Comparison of ENCODE assay signal across 8 cellular contexts in the genomic region with DNA sequence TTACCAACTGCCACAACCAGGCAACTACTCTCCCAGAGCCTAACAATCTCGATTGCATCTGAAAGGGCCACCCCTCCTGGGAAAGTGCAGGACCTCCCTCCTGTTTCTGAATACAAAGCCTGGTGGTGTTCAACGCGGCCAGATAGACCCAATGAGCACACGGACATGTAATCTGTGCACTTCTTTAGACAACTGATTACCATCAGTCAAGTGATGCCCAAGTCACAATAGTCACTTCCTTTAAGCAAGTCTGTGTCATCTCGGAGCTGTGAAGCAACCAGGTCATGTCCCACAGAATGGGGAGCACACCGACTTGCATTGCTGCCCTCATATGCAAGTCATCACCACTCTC. TPM values are rescaled to one million over a fixed set of nuclear protein-coding genes. Genes with fewer than 3 reads are reported as not detected.
A peak's percentile ranks its signal among the peaks of the same experiment; 100 is the strongest.
DNase-seq lines count a peak whose midpoint lies in the region; ATAC-seq and TF ChIP-seq lines count a peak whose summit lies in the region.

No MANE protein-coding gene starts in this region.

- H3K27me3 ChIP-seq in gastroesophageal sphincter: no peaks in the 10 kb centered on the region
- H3K27me3 ChIP-seq in neuron (ENCODE audit: insufficient read depth, low read length): no peaks in the 10 kb centered on the region

- H3K27ac ChIP-seq in gastroesophageal sphincter: peak overlapping the region; percentile 89 to 100 (median 98)

- no peak for TF ChIP-seq EP300 in gastroesophageal sphincter (IDR thresholded peaks at IDR 0.05)

- 0% methylated on average over 2 to 5 of the region's 6 CpGs for WGBS in gastroesophageal sphincter (ENCODE audit: low coverage in 1 of 2), 2 donors

- peak overlapping the region; percentile 90 for H3K4me3 Mint-ChIP-seq in activated T-cell treated with anti-CD3 and anti-CD28 coated beads, Interleukin-2, amount 50 U/mL, for 4 hours

- H3K27me3 Mint-ChIP-seq in activated T-cell treated with anti-CD3 and anti-CD28 coated beads, Interleukin-2, amount 50 U/mL, for 4 hours (ENCODE audit: low read depth): no peaks in the 10 kb centered on the region

- H3K4me1 Mint-ChIP-seq in activated T-cell treated with anti-CD3 and anti-CD28 coated beads, Interleukin-2, amount 50 U/mL, for 4 hours (ENCODE audit: low read depth): peaks cover 31% of the 10 kb centered on the region

- TF ChIP-seq CTCF in GM12865 (IDR thresholded peaks at IDR 0.05; ENCODE audit: insufficient read depth, low read depth, low read length, missing control alignments): no peak
- TF ChIP-seq CTCF in gastroesophageal sphincter (IDR thresholded peaks at IDR 0.05): no peak

- no peak for TF ChIP-seq POLR2A in gastroesophageal sphincter (IDR thresholded peaks at IDR 0.05)

- H3K4me1 ChIP-seq in gastroesophageal sphincter (peaks cover 0 to 35% (median 5%) of the 10 kb centered on the region in 3 donors), neuron (ENCODE audit: insufficient read depth, low read length) (peaks cover 10% of the 10 kb centered on the region)

- H2AFZ ChIP-seq in neuron (ENCODE audit: low read depth, low read length): peak overlapping the region; percentile 59

- peak; percentile 34 for ATAC-seq in HG02759 (IDR thresholded peaks at IDR 0.05; ENCODE audit: unreplicated experiment)
- ATAC-seq in activated T-cell treated with anti-CD3 and anti-CD28 coated beads, Interleukin-2, amount 50 U/mL, for 4 hours: peak; percentile 62 to 64
- peak; percentile 19 for ATAC-seq in gastroesophageal sphincter

- peak; percentile 22 for DNase-seq in AG08396 (ENCODE audit: low spot score)
- peak; percentile 73 for DNase-seq in GM12865 (ENCODE audit: low read depth)
- DNase-seq in NCI-H1105 (lab: John Stamatoyannopoulos, UW): peak; percentile 47
- no peak for DNase-seq in activated T-cell treated with anti-CD3 and anti-CD28 coated beads, Interleukin-2, amount 50 U/mL, for 4 hours
- no peak for DNase-seq in dedifferentiated amniotic fluid mesenchymal stem cell (ENCODE audit: extremely low spot score)

- H3K9me3 ChIP-seq in gastroesophageal sphincter (no peaks in the 10 kb centered on the region), neuron (ENCODE audit: low read length) (no peaks in the 10 kb centered on the region)

- H3K36me3 ChIP-seq in gastroesophageal sphincter: no peaks in the 10 kb centered on the region
- H3K36me3 ChIP-seq in neuron (ENCODE audit: insufficient read depth, low read length): no peaks in the 10 kb centered on the region

- H3K9me3 Mint-ChIP-seq in activated T-cell treated with anti-CD3 and anti-CD28 coated beads, Interleukin-2, amount 50 U/mL, for 4 hours: no peaks in the 10 kb centered on the region

- H3K4me3 ChIP-seq in GM12865 (ENCODE audit: low read depth, low read length) (peak overlapping the region; percentile 82), gastroesophageal sphincter (peak overlapping the region; percentile 62 to 85), neuron (ENCODE audit: low read length) (peak overlapping the region; percentile 58)

- no peaks in the 10 kb centered on the region for H3K36me3 Mint-ChIP-seq in activated T-cell treated with anti-CD3 and anti-CD28 coated beads, Interleukin-2, amount 50 U/mL, for 4 hours (ENCODE audit: insufficient read depth)

RNA-seq across cellular contexts. Expression of a gene that starts 0.7 kb away (rescaled TPM):
- total RNA-seq in activated T-cell treated with anti-CD3 and anti-CD28 coated beads, Interleukin-2, amount 50 U/mL, for 4 hours: 1 to 10 TPM; 4.2 to 7.0 (median 5.0) TPM
- total RNA-seq in gastroesophageal sphincter: 10 to 100 TPM in 3 of 4 donors, 1 to 10 TPM in 1; 8.9 to 28.3 (median 16.0) TPM

RNA-seq across cellular contexts. Expression of a gene that starts 42.9 kb away (rescaled TPM):
- under 1 TPM; 0.45 to 0.96 (median 0.57) TPM for total RNA-seq in activated T-cell treated with anti-CD3 and anti-CD28 coated beads, Interleukin-2, amount 50 U/mL, for 4 hours
- 10 to 100 TPM; 10.2 to 12.4 (median 11.6) TPM for total RNA-seq in gastroesophageal sphincter

RNA-seq across cellular contexts. Expression of a gene that starts 48.5 kb away (rescaled TPM):
- total RNA-seq in activated T-cell treated with anti-CD3 and anti-CD28 coated beads, Interleukin-2, amount 50 U/mL, for 4 hours: not detected
- not detected for total RNA-seq in gastroesophageal sphincter

Comparison
In these comparisons a context has a peak if more than half of its experiments do, and no peak if none do; other contexts are left out.
1. DNase-seq: peak in AG08396 (single experiment), GM12865 (single experiment) and NCI-H1105 (single experiment); none in activated T-cell treated with anti-CD3 and anti-CD28 coated beads, Interleukin-2, amount 50 U/mL, for 4 hours (single experiment) and dedifferentiated amniotic fluid mesenchymal stem cell (single experiment).
2. RNA of a gene that starts 42.9 kb away (total RNA-seq): 10.2 to 12.4 TPM in gastroesophageal sphincter; 0.45 to 0.96 TPM in activated T-cell treated with anti-CD3 and anti-CD28 coated beads, Interleukin-2, amount 50 U/mL, for 4 hours; every median in the first group is over 4 times any median in the second.
3. Peak in every context shown above with its lines, with median percentiles within 50 percentile points of each other: H3K4me3 ChIP-seq and ATAC-seq.